ENCODE assay signal across 28 cellular contexts in genomic region chr16:58456193-58456592, GRCh38. TPM values are rescaled to one million over a fixed set of nuclear protein-coding genes. Genes with fewer than 3 reads are reported as not detected.
DNase-seq lines count a peak whose midpoint lies in the region; ATAC-seq and TF ChIP-seq lines count a peak whose summit lies in the region.
"Had no signal": no experiment of that assay in that cellular context is flagged by ENCODE, and none has a peak within 500 bp of the region (broad histone marks: within the 10 kb centered on the region; RNA-seq: fewer than 3 reads in every experiment).

No MANE protein-coding gene starts in this region.

- no peaks in the 10 kb centered on the region for H3K79me2 ChIP-seq in PC-9 (ENCODE audit: low read depth)
- H3K79me2 ChIP-seq: parathyroid adenoma had no signal

- peaks cover 21% of the 10 kb centered on the region for H3K4me1 Mint-ChIP-seq in Caco-2 (ENCODE audit: low read depth, unreplicated experiment)

- no peaks in the 10 kb centered on the region for H3K36me3 Mint-ChIP-seq in Caco-2 (ENCODE audit: insufficient read depth, unreplicated experiment)
- H3K36me3 Mint-ChIP-seq: activated CD4-positive, alpha-beta memory T cell treated with anti-CD3 and anti-CD28 coated beads for 36 hours; brain; immature natural killer cell; neural progenitor cell had no signal

- H3K4me2 ChIP-seq in PC-9, result 0 out of 2 replicates have a peak overlapping the region, but pooled peaks have one; percentile 7
- H3K4me2 ChIP-seq: BLaER1 treated with 17β-estradiol and CSF1 and Interleukin-3, amounts not matched to agents 10 nM and 100 nM; neural progenitor cell had no signal

- intact Hi-C loops in Caco-2 (cut with micrococcal nuclease; ENCODE audit: unreplicated experiment) (loop anchor here (5.0 kb wide), 1 partner anchor 64 kb away; the partner anchor contains the start of gene GINS3), PC-9 (cut with micrococcal nuclease; ENCODE audit: unreplicated experiment) (loop anchor here (5.0 kb wide), 1 partner anchor 34 kb away; no protein-coding TSS in a partner anchor), right lobe of liver (cut with DNase I) (no loop called here)

- H3F3A ChIP-seq in PC-9 (ENCODE audit: insufficient read depth, low read depth), result peaks cover 35% of the 10 kb centered on the region

- POLR2A ChIA-PET in Caco-2 (lab: Charles Lee) (no interaction called here), PC-9 (lab: Charles Lee; ENCODE audit: unreplicated experiment) (no interaction called here)

- H3K27ac ChIP-seq in PC-9 (no peak overlapping the region), brain microvascular endothelial cell (no peak overlapping the region), right lobe of liver (no peak overlapping the region), foreskin keratinocyte (no peak overlapping the region)
- H3K27ac ChIP-seq: BLaER1 treated with 17β-estradiol and CSF1 and Interleukin-3, amounts not matched to agents 10 nM and 100 nM; neural progenitor cell; parathyroid adenoma; stomach; tibial artery had no signal

- in situ Hi-C loops in brain microvascular endothelial cell (cut with HindIII; ENCODE audit: low pct_ligation_motif_present, low sequenced_read_pairs), result no loop called here

- TF ChIP-seq CTCF in Caco-2 (IDR thresholded peaks at IDR 0.05; ENCODE audit: insufficient read depth in 1 of 2, low read depth in 1 of 2, low read length in 1 of 2, severe bottlenecking in 1 of 2, unreplicated experiment in 1 of 2) (no peak), PC-9 (conservative IDR thresholded peaks at IDR 0.05) (no peak), brain microvascular endothelial cell (IDR thresholded peaks at IDR 0.05; ENCODE audit: low read depth, low read length, missing control alignments) (no peak), right lobe of liver (IDR thresholded peaks at IDR 0.05) (no peak), foreskin keratinocyte (conservative IDR thresholded peaks at IDR 0.05) (no peak)

- H3K9me2 ChIP-seq in PC-9 (ENCODE audit: insufficient read depth), result no peaks in the 10 kb centered on the region

- H3K4me1 ChIP-seq in Caco-2 (peaks cover 37% of the 10 kb centered on the region), PC-9 (replicated peaks; ENCODE audit: insufficient read depth) (peaks cover 65% of the 10 kb centered on the region), right lobe of liver (no peaks in the 10 kb centered on the region), foreskin keratinocyte (peaks cover 14% of the 10 kb centered on the region)
- H3K4me1 ChIP-seq: parathyroid adenoma, stomach, tibial artery had no signal

- no peak overlapping the region for H3K27ac Mint-ChIP-seq in Caco-2 (ENCODE audit: unreplicated experiment)
- H3K27ac Mint-ChIP-seq: activated CD4-positive, alpha-beta memory T cell treated with anti-CD3 and anti-CD28 coated beads for 36 hours; activated T-cell treated with anti-CD3 and anti-CD28 coated beads, Interleukin-2, amount 50 U/mL, for 72 hours; brain; immature natural killer cell; neural progenitor cell; T-helper 1 cell treated with Interleukin-12 subunit alpha and Interleukin-12 subunit beta and Interleukin-4 antibody, amounts not matched to agents 30 μg/mL and 1 μg/mL, for 36 hours had no signal

- H3K27me3 Mint-ChIP-seq in Caco-2 (ENCODE audit: insufficient read depth, unreplicated experiment), result no peaks in the 10 kb centered on the region

- CTCF ChIA-PET in Caco-2 (lab: Charles Lee), result interaction anchor here (0.8 to 1.7 kb wide), 3 partner anchors 32 to 300 kb away, joined by 3 to 11 read pairs (median 4); no protein-coding TSS in a partner anchor
- CTCF ChIA-PET in PC-9 (lab: Charles Lee), result no interaction called here

- no peak overlapping the region for H3K4me3 ChIP-seq in Caco-2 (ENCODE audit: low read depth, low read length)
- H3K4me3 ChIP-seq in PC-9, result no peak overlapping the region
- no peak overlapping the region for H3K4me3 ChIP-seq in brain microvascular endothelial cell (ENCODE audit: low read depth, low read length)
- no peak overlapping the region for H3K4me3 ChIP-seq in right lobe of liver
- no peak overlapping the region for H3K4me3 ChIP-seq in MG63
- H3K4me3 ChIP-seq: BLaER1 treated with 17β-estradiol and CSF1 and Interleukin-3, amounts not matched to agents 10 nM and 100 nM; neural progenitor cell; stomach; tibial artery had no signal

- peak; percentile 76 to 86 for DNase-seq in Caco-2
- no peak for DNase-seq in PC-9
- DNase-seq in brain microvascular endothelial cell, result peak; percentile 13
- no peak for DNase-seq in right lobe of liver
- DNase-seq in MG63, result no peak
- DNase-seq in foreskin keratinocyte, result no peak
- DNase-seq in superior temporal gyrus (ENCODE audit: extremely low spot score), result no peak
- DNase-seq: activated CD4-positive, alpha-beta memory T cell treated with anti-CD3 and anti-CD28 coated beads for 36 hours; activated CD4-positive, alpha-beta T cell treated with anti-CD3 and anti-CD28 coated beads for 1 hour; activated naive CD4-positive, alpha-beta T cell; activated T-cell treated with anti-CD3 and anti-CD28 coated beads, Interleukin-2, amount 50 U/mL, for 72 hours; COR-L47; HCEC 1CT; immature natural killer cell; mesendoderm; NCI-H146; NCI-H82; stimulated activated CD4-positive, alpha-beta T cell treated with anti-CD3 and anti-CD28 coated beads, Interleukin-12 subunit alpha, Interleukin-12 subunit beta, amount 100 ng/mL, for 4 hours; stimulated activated CD4-positive, alpha-beta T cell treated with anti-CD3 and anti-CD28 coated beads, Interleukin-2, amount 100 ng/mL, for 48 hours; stomach; tibial artery had no signal

- H3K9me3 Mint-ChIP-seq in Caco-2 (ENCODE audit: unreplicated experiment), result no peaks in the 10 kb centered on the region
- H3K9me3 Mint-ChIP-seq: activated CD4-positive, alpha-beta memory T cell treated with anti-CD3 and anti-CD28 coated beads for 36 hours; activated T-cell treated with anti-CD3 and anti-CD28 coated beads, Interleukin-2, amount 50 U/mL, for 72 hours; brain; immature natural killer cell; neural progenitor cell; T-helper 1 cell treated with Interleukin-12 subunit alpha and Interleukin-12 subunit beta and Interleukin-4 antibody, amounts not matched to agents 30 μg/mL and 1 μg/mL, for 36 hours had no signal

- H3K4me3 Mint-ChIP-seq in Caco-2 (ENCODE audit: unreplicated experiment), result no peak overlapping the region
- H3K4me3 Mint-ChIP-seq: activated CD4-positive, alpha-beta memory T cell treated with anti-CD3 and anti-CD28 coated beads for 36 hours; activated T-cell treated with anti-CD3 and anti-CD28 coated beads, Interleukin-2, amount 50 U/mL, for 72 hours; brain; immature natural killer cell; neural progenitor cell; T-helper 1 cell treated with Interleukin-12 subunit alpha and Interleukin-12 subunit beta and Interleukin-4 antibody, amounts not matched to agents 30 μg/mL and 1 μg/mL, for 36 hours had no signal

- no peaks in the 10 kb centered on the region for H3K36me3 ChIP-seq in Caco-2 (ENCODE audit: control insufficient read depth, insufficient read depth, low read length)
- no peaks in the 10 kb centered on the region for H3K36me3 ChIP-seq in PC-9 (ENCODE audit: low read depth)
- H3K36me3 ChIP-seq in brain microvascular endothelial cell (replicated peaks), result no peaks in the 10 kb centered on the region
- no peaks in the 10 kb centered on the region for H3K36me3 ChIP-seq in right lobe of liver
- no peaks in the 10 kb centered on the region for H3K36me3 ChIP-seq in MG63
- H3K36me3 ChIP-seq: BLaER1 treated with 17β-estradiol and CSF1 and Interleukin-3, amounts not matched to agents 10 nM and 100 nM; neural progenitor cell; stomach; tibial artery had no signal

- TF ChIP-seq POLR2A in right lobe of liver (IDR thresholded peaks at IDR 0.05), result no peak

- BruUV-seq in Caco-2 (replicated peaks; lab: Mats Ljungman, UMichigan) (no TSS peak), PC-9 (replicated peaks; lab: Mats Ljungman, UMichigan) (no TSS peak)

- no peaks in the 10 kb centered on the region for H3K9me3 ChIP-seq in Caco-2
- no peaks in the 10 kb centered on the region for H3K9me3 ChIP-seq in PC-9 (ENCODE audit: insufficient read depth, low read depth)
- H3K9me3 ChIP-seq in right lobe of liver, result no peaks in the 10 kb centered on the region
- no peaks in the 10 kb centered on the region for H3K9me3 ChIP-seq in MG63
- H3K9me3 ChIP-seq: BLaER1 treated with 17β-estradiol and CSF1 and Interleukin-3, amounts not matched to agents 10 nM and 100 nM; stomach; tibial artery had no signal

- 33% methylated on average over 3 of the region's 3 CpGs for WGBS in right lobe of liver (ENCODE audit: insufficient coverage, low coverage, low lambda C conversion rate, missing lambda C conversion rate)

- no peak overlapping the region for H2AFZ ChIP-seq in PC-9
- H2AFZ ChIP-seq: neural progenitor cell, parathyroid adenoma had no signal

- no peaks in the 10 kb centered on the region for H3K27me3 ChIP-seq in Caco-2 (replicated peaks; ENCODE audit: control insufficient read depth, insufficient read depth, low read length)
- H3K27me3 ChIP-seq in PC-9 (ENCODE audit: insufficient read depth, low read depth), result no peaks in the 10 kb centered on the region
- no peaks in the 10 kb centered on the region for H3K27me3 ChIP-seq in brain microvascular endothelial cell (replicated peaks)
- H3K27me3 ChIP-seq in right lobe of liver, result no peaks in the 10 kb centered on the region
- no peaks in the 10 kb centered on the region for H3K27me3 ChIP-seq in MG63
- H3K27me3 ChIP-seq in foreskin keratinocyte, result peaks cover 4% of the 10 kb centered on the region

- H4K20me1 ChIP-seq in PC-9 (ENCODE audit: insufficient read depth), result no peaks in the 10 kb centered on the region

- ATAC-seq in right lobe of liver (peak; percentile 28 to 78 (median 68)), GM18502 (IDR thresholded peaks at IDR 0.05; ENCODE audit: poor library complexity, unreplicated experiment) (no peak), foreskin keratinocyte (no peak)
- ATAC-seq: activated T-cell treated with anti-CD3 and anti-CD28 coated beads, Interleukin-2, amount 50 U/mL, for 72 hours; sciatic nerve had no signal

RNA-seq across cellular contexts. Expression of gene NDRG4, which starts 43.8 kb away (rescaled TPM):
- total RNA-seq in Caco-2 (2022) (6.7 and 10.7 TPM in 2 replicates), PC-9 (2021) (4.8 and 6.0 TPM in 2 replicates), right lobe of liver (1 to 10 TPM in 4 of 6 experiments, under 1 TPM in 2; 0.76 to 2.9 (median 2.1) TPM), foreskin keratinocyte (3.7 and 5.6 TPM in 2 replicates)
- 6.7 and 9.9 TPM in 2 replicates for total RNA-seq in MG63 (2014; rRNA removed; shearing (Covaris generic); ENCODE audit: low replicate concordance)
- polyA plus RNA-seq in foreskin keratinocyte, result 1.6 and 2.7 TPM in 2 replicates

RNA-seq across cellular contexts. Expression of gene SETD6, which starts 59.1 kb away (rescaled TPM):
- total RNA-seq in Caco-2 (2022) (34.9 and 41.7 TPM in 2 replicates), PC-9 (2021) (19.2 and 21.4 TPM in 2 replicates), right lobe of liver (10 to 100 TPM in 3 of 6 experiments, 1 to 10 TPM in 3; 6.8 to 14.5 (median 10.2) TPM), foreskin keratinocyte (12.5 and 13.6 TPM in 2 replicates)
- 28.3 and 37.2 TPM in 2 replicates for total RNA-seq in MG63 (2014; rRNA removed; shearing (Covaris generic); ENCODE audit: low replicate concordance)
- 8.2 and 10.4 TPM in 2 replicates for polyA plus RNA-seq in foreskin keratinocyte

Comparison
In these comparisons a context has a peak if more than half of its experiments do, and no peak if none do; other contexts are left out.
1. DNase-seq: peak in Caco-2 (2 of 2) and brain microvascular endothelial cell (single experiment); none in PC-9 (0 of 2), right lobe of liver (0 of 3), MG63 (single experiment), foreskin keratinocyte (0 of 2) and superior temporal gyrus (single experiment).
2. ATAC-seq: peak in right lobe of liver (4 of 4); none in GM18502 (single experiment) and foreskin keratinocyte (single experiment).
3. intact Hi-C loops: an anchor here in Caco-2 (5.0 kb wide) and PC-9 (5.0 kb wide); none called in right lobe of liver.